ENCODE assay signal across 8 cellular contexts in the genomic region with DNA sequence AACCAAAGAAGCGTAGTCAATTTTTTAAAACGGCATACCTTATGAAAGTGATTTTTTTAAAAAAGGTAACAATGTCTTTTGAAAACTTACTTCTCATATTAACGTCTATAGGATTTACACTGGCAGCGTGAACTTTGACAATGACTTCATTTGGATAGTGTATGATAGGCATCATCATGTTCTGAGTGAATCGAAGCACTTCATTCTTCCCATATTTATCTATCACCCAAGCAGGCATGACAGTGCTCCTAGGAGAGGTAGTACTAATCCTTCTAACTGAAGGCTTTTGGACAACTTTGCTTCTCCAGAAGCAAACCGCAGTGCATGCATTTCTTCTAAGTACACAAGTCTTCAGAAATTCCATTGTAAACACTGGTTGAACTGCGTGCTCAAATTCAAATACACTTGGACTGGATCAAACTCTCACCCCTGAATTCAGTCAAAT. TPM values are rescaled to one million over a fixed set of nuclear protein-coding genes. Genes with fewer than 3 reads are reported as not detected.
A peak's percentile ranks its signal among the peaks of the same experiment; 100 is the strongest.
DNase-seq lines count a peak whose midpoint lies in the region; FAIRE-seq and TF ChIP-seq lines count a peak whose summit lies in the region.

No MANE protein-coding gene starts in this region.

- no peak overlapping the region for H4K5ac ChIP-seq in H9 (ENCODE audit: insufficient read length, low read depth, low read length)

- H4K8ac ChIP-seq in H9 (replicated peaks; ENCODE audit: insufficient read length, low read depth, low read length): no peak overlapping the region

- H2BK120ac ChIP-seq in H9 (ENCODE audit: low read depth, low read length, poor library complexity, severe bottlenecking): no peak overlapping the region

- H3K23me2 ChIP-seq in H9 (ENCODE audit: insufficient read length, low read depth, low read length, poor library complexity, severe bottlenecking): peaks cover 8% of the 10 kb centered on the region

- DNase-seq in GM12864 (ENCODE audit: low read depth): no peak
- DNase-seq in H9: no peak
- no peak for DNase-seq in SJCRH30
- DNase-seq in esophagus squamous epithelium (lab: John Stamatoyannopoulos, UW): no peak
- DNase-seq in ovary: no peak
- DNase-seq in NCI-H187 treated with DMSO at 0.1 percent for 48 hours (lab: John Stamatoyannopoulos, UW): no peak
- no peak for DNase-seq in NOMO-1 treated with dmso at 0.1 percent for 144 hours (lab: John Stamatoyannopoulos, UW; ENCODE audit: unreplicated experiment)
- DNase-seq in GM19239 (ENCODE audit: insufficient read length, low spot score): no peak

- peak overlapping the region; percentile 92 to 96 for H3K4me3 Mint-ChIP-seq in H9

- H3K56ac ChIP-seq in H9 (ENCODE audit: insufficient read length, low read depth, low read length): no peak overlapping the region

- H3K4me3 ChIP-seq in GM12864 (ENCODE audit: low read depth, low read length): peak overlapping the region; percentile 61
- H3K4me3 ChIP-seq in SJCRH30: peak overlapping the region; percentile 83
- H3K4me3 ChIP-seq in esophagus squamous epithelium: peak overlapping the region; percentile 69 to 87 (median 82)
- peak overlapping the region; percentile 54 for H3K4me3 ChIP-seq in ovary

- no peak overlapping the region for H2BK15ac ChIP-seq in H9 (ENCODE audit: low read depth, low read length)

- no peak overlapping the region for H2BK12ac ChIP-seq in H9 (ENCODE audit: insufficient read length, low read depth, low read length)

- H2AFZ ChIP-seq in H9 (ENCODE audit: low read length): no peak overlapping the region

- intact Hi-C loops in esophagus squamous epithelium (cut with DNase I) (no loop called here), ovary (cut with DNase I) (no loop called here)

- H3K4me1 ChIP-seq in H9 (ENCODE audit: insufficient read depth, low read length) (no peaks in the 10 kb centered on the region; the same call in 1 of the 2 replicates), SJCRH30 (no peaks in the 10 kb centered on the region), esophagus squamous epithelium (peaks cover 6 to 28% (median 11%) of the 10 kb centered on the region in 3 donors), ovary (ENCODE audit: insufficient read depth) (peaks cover 3% of the 10 kb centered on the region)

- H3K4me2 ChIP-seq in H9 (ENCODE audit: insufficient read depth, insufficient read length, low read length): peak overlapping the region; percentile 93

- peak overlapping the region; percentile 64 for H3K9ac ChIP-seq in H9 (ENCODE audit: extremely low read depth, insufficient read length, low read length)

- TF ChIP-seq POLR2A in esophagus squamous epithelium (IDR thresholded peaks at IDR 0.05) (no peak), ovary (IDR thresholded peaks at IDR 0.05) (no peak)

- H3K4me1 Mint-ChIP-seq in H9: peaks cover 30 to 48% of the 10 kb centered on the region in 2 experiments

- H2AK5ac ChIP-seq in H9 (ENCODE audit: insufficient read length, low read length): no peak overlapping the region

- H3K36me3 Mint-ChIP-seq in H9 (ENCODE audit: insufficient read depth in 1 of 3, low read depth in 3 of 3): peaks cover 2 to 11% (median 6%) of the 10 kb centered on the region in 3 experiments; a peak in 5 of 7 replicates

- no peak overlapping the region for H3K14ac ChIP-seq in H9 (ENCODE audit: insufficient read depth, low read length)

- WGBS in H9 (ENCODE audit: extremely low coverage, insufficient read length, low lambda C conversion rate): no CpG with 5 or more reads among the region's 7 CpGs
- 16 to 17% methylated on average over 7 of the region's 7 CpGs for WGBS in esophagus squamous epithelium, 2 donors
- WGBS in ovary, 3 donors: 19 to 27% (median 20%) methylated on average over 7 of the region's 7 CpGs

- H4K91ac ChIP-seq in H9 (ENCODE audit: insufficient read length, low read depth, low read length): no peak overlapping the region

- H2BK20ac ChIP-seq in H9 (ENCODE audit: low read depth, low read length, poor library complexity, severe bottlenecking): no peak overlapping the region

- H3K4ac ChIP-seq in H9 (ENCODE audit: low read depth, low read length): no peak overlapping the region

- no peak for TF ChIP-seq EP300 in ovary (IDR thresholded peaks at IDR 0.05)

- H3T11ph ChIP-seq in H9 (ENCODE audit: low read length): no peak overlapping the region

- H3K27ac ChIP-seq in H9 (ENCODE audit: insufficient read length, low read depth, low read length) (peak overlapping the region; percentile 17), SJCRH30 (peak overlapping the region; percentile 84), esophagus squamous epithelium (peak overlapping the region; percentile 81 to 88 (median 85)), ovary (peak overlapping the region in 1 of 2 donors; percentile 45)

- H4K20me1 ChIP-seq in H9 (ENCODE audit: control insufficient read depth, insufficient read depth, insufficient read length): no peaks in the 10 kb centered on the region

- H2BK5ac ChIP-seq in H9 (ENCODE audit: insufficient read length, low read length): no peak overlapping the region

- H3K79me1 ChIP-seq in H9 (ENCODE audit: insufficient read depth, low read depth, low read length, poor library complexity, severe bottlenecking): peaks cover 5% of the 10 kb centered on the region

- TF ChIP-seq CTCF in GM12864 (IDR thresholded peaks at IDR 0.05; ENCODE audit: low read depth, low read length, missing control alignments): no peak
- no peak for TF ChIP-seq CTCF in H9 (conservative IDR thresholded peaks at IDR 0.05)
- no peak for TF ChIP-seq CTCF in esophagus squamous epithelium (IDR thresholded peaks at IDR 0.05)
- no peak for TF ChIP-seq CTCF in ovary (IDR thresholded peaks at IDR 0.05)

- H3K27me3 ChIP-seq in H9 (ENCODE audit: insufficient read depth, low read length): no peaks in the 10 kb centered on the region
- no peaks in the 10 kb centered on the region for H3K27me3 ChIP-seq in SJCRH30
- H3K27me3 ChIP-seq in esophagus squamous epithelium: no peaks in the 10 kb centered on the region
- no peaks in the 10 kb centered on the region for H3K27me3 ChIP-seq in ovary

- peak overlapping the region; percentile 98; a peak in 6 of 7 replicates for H3K27ac Mint-ChIP-seq in H9

- no peaks in the 10 kb centered on the region for H3K36me3 ChIP-seq in SJCRH30
- H3K36me3 ChIP-seq in esophagus squamous epithelium: no peaks in the 10 kb centered on the region
- H3K36me3 ChIP-seq in ovary: no peaks in the 10 kb centered on the region

- no peak overlapping the region for H3K23ac ChIP-seq in H9 (ENCODE audit: insufficient read length, low read depth, low read length)

- no peak overlapping the region for H3K18ac ChIP-seq in H9 (ENCODE audit: insufficient read length, low read depth, low read length)

- H3K79me2 ChIP-seq in H9 (ENCODE audit: insufficient read depth, low read length): peaks cover 16% of the 10 kb centered on the region; the same call in 1 of the 2 replicates

- H3K27me3 Mint-ChIP-seq in H9 (ENCODE audit: low read depth): no peaks in the 10 kb centered on the region

- H3K9me3 ChIP-seq in H9 (ENCODE audit: control insufficient read depth, low read depth, low read length) (no peaks in the 10 kb centered on the region), SJCRH30 (replicated peaks) (no peaks in the 10 kb centered on the region), esophagus squamous epithelium (no peaks in the 10 kb centered on the region), ovary (no peaks in the 10 kb centered on the region)

- peaks cover 0 to 3% of the 10 kb centered on the region in 2 experiments; a peak in 2 of 5 replicates for H3K9me3 Mint-ChIP-seq in H9

- FAIRE-seq in GM19239 (lab: Jason Lieb, UNC): no peak

RNA-seq across cellular contexts. Expression of a gene that starts 0.6 kb away (rescaled TPM):
- total RNA-seq in H9 (2021) (11.6 and 12.5 TPM in 2 replicates), esophagus squamous epithelium (10 to 100 TPM in 1 of 4 donors, 1 to 10 TPM in 3; 1.6 to 11.1 (median 6.0) TPM), ovary (1 to 10 TPM; 2.0 to 4.8 (median 3.0) TPM)
- 8.4 and 8.5 TPM in 2 replicates for total RNA-seq in SJCRH30 (2014; rRNA removed; shearing (Covaris generic))
- polyA plus RNA-seq in ovary: 1 to 10 TPM; 2.4 to 5.2 TPM

RNA-seq across cellular contexts. Expression of a gene that starts 0.7 kb away (rescaled TPM):
- 17.4 and 19.5 TPM in 2 replicates for total RNA-seq in H9 (2021)
- 17.3 and 18.1 TPM in 2 replicates for total RNA-seq in SJCRH30 (2014; rRNA removed; shearing (Covaris generic))
- 10 to 100 TPM in 2 of 4 donors, 1 to 10 TPM in 2; 4.8 to 11.1 (median 9.3) TPM for total RNA-seq in esophagus squamous epithelium
- 10 to 100 TPM in 2 of 7 donors, 1 to 10 TPM in 5; 6.4 to 15.7 (median 8.6) TPM for total RNA-seq in ovary
- polyA plus RNA-seq in ovary: 10 to 100 TPM in 1 of 2 donors, 1 to 10 TPM in 1; 6.8 to 11.5 TPM
